In the genomic region with DNA sequence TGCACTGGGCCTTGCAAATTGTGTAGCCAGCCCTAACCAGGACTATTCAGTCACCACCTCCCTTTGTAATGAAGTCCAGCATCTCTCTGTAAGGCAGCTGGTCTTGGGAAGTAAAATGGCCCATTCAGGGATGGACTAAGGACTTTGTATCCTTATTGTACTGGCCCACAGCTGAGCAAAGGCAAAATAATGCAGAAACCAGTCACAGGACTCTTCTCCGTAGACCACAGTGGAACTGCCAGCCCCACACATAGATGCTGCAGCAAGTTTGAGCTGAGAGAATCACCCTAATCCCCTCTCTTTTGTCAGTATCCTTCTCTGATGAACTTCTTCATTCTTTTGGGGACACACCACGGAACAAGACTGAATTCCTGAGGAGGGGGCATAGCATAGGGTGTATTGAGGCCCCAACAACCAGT, we compare ENCODE assay signal across 14 cellular contexts.
"Had no signal": no experiment of that assay in that cellular context is flagged by ENCODE, and none has a peak within 500 bp of the region (broad histone marks: within the 10 kb centered on the region; RNA-seq: fewer than 3 reads in every experiment).

No MANE protein-coding gene starts in this region.

- H3K27ac ChIP-seq: brain microvascular endothelial cell, right atrium auricular region, upper lobe of right lung, VCaP had no signal

- FAIRE-seq: small intestine had no signal

- DNase-seq: activated CD4-positive, alpha-beta T cell treated with anti-CD3 and anti-CD28 coated beads for 4 hours; activated CD8-positive, alpha-beta T cell treated with anti-CD3 and anti-CD28 coated beads, Interleukin-2, amount 10 ng/mL, durations not matched to agents 7 days and 5 days; activated naive CD4-positive, alpha-beta T cell treated with Interleukin-2 at 50 U/mL for 16 hours; brain microvascular endothelial cell; cerebellar nuclear complex; dermis blood vessel endothelial cell; glutamatergic neuron; islet precursor cell; left ventricle myocardium superior; small intestine; T-cell; upper lobe of right lung had no signal

- ATAC-seq: activated CD8-positive, alpha-beta T cell treated with anti-CD3 and anti-CD28 coated beads, Interleukin-2, amount 10 ng/mL, durations not matched to agents 7 days and 5 days; left ventricle myocardium superior; T-cell; upper lobe of right lung had no signal

- H3K27me3 ChIP-seq: brain microvascular endothelial cell, right atrium auricular region, upper lobe of right lung had no signal

- H3K9me3 ChIP-seq: right atrium auricular region, upper lobe of right lung had no signal

- H3K4me3 ChIP-seq: right atrium auricular region, upper lobe of right lung had no signal

- H3K36me3 ChIP-seq: brain microvascular endothelial cell, right atrium auricular region, upper lobe of right lung had no signal
